In the genomic region with DNA sequence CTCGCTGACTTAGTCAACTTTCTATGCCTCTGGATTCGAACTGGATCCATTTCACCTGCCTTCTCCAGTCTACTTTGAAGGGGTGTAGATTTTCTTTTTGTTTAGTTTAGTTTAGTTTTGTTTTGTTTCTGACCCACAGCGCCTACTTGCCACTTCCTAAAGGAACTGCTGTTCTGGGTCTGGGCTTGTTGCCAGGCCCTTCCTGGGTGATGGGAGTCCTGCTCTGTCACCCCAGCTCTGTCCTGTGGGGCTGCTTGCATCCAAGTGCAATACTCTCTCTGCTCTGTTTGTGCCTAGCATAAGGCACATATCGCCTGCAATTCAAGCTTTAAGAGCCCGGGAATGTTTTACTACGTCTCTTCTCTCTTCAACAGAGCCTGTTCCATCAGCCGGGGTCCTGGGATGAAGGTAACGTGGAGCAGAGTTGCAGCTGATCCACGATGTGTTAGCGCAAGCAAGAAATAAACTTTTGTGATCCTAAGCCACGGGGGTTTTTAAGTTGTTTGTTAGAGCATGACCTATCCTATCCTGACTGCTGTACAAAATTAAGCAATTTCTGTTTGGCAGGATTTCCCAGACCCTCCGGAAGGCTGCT, we compare ENCODE assay signal across 1 cellular context.
TF ChIP-seq lines count a peak whose summit lies in the region.

No MANE protein-coding gene starts in this region.

TF ChIP-seq in GM23338, 12 proteins besides CTCF, POLR2A, EP300 and RAD21 (continued from another document):
- TF ChIP-seq, protein P1, sequence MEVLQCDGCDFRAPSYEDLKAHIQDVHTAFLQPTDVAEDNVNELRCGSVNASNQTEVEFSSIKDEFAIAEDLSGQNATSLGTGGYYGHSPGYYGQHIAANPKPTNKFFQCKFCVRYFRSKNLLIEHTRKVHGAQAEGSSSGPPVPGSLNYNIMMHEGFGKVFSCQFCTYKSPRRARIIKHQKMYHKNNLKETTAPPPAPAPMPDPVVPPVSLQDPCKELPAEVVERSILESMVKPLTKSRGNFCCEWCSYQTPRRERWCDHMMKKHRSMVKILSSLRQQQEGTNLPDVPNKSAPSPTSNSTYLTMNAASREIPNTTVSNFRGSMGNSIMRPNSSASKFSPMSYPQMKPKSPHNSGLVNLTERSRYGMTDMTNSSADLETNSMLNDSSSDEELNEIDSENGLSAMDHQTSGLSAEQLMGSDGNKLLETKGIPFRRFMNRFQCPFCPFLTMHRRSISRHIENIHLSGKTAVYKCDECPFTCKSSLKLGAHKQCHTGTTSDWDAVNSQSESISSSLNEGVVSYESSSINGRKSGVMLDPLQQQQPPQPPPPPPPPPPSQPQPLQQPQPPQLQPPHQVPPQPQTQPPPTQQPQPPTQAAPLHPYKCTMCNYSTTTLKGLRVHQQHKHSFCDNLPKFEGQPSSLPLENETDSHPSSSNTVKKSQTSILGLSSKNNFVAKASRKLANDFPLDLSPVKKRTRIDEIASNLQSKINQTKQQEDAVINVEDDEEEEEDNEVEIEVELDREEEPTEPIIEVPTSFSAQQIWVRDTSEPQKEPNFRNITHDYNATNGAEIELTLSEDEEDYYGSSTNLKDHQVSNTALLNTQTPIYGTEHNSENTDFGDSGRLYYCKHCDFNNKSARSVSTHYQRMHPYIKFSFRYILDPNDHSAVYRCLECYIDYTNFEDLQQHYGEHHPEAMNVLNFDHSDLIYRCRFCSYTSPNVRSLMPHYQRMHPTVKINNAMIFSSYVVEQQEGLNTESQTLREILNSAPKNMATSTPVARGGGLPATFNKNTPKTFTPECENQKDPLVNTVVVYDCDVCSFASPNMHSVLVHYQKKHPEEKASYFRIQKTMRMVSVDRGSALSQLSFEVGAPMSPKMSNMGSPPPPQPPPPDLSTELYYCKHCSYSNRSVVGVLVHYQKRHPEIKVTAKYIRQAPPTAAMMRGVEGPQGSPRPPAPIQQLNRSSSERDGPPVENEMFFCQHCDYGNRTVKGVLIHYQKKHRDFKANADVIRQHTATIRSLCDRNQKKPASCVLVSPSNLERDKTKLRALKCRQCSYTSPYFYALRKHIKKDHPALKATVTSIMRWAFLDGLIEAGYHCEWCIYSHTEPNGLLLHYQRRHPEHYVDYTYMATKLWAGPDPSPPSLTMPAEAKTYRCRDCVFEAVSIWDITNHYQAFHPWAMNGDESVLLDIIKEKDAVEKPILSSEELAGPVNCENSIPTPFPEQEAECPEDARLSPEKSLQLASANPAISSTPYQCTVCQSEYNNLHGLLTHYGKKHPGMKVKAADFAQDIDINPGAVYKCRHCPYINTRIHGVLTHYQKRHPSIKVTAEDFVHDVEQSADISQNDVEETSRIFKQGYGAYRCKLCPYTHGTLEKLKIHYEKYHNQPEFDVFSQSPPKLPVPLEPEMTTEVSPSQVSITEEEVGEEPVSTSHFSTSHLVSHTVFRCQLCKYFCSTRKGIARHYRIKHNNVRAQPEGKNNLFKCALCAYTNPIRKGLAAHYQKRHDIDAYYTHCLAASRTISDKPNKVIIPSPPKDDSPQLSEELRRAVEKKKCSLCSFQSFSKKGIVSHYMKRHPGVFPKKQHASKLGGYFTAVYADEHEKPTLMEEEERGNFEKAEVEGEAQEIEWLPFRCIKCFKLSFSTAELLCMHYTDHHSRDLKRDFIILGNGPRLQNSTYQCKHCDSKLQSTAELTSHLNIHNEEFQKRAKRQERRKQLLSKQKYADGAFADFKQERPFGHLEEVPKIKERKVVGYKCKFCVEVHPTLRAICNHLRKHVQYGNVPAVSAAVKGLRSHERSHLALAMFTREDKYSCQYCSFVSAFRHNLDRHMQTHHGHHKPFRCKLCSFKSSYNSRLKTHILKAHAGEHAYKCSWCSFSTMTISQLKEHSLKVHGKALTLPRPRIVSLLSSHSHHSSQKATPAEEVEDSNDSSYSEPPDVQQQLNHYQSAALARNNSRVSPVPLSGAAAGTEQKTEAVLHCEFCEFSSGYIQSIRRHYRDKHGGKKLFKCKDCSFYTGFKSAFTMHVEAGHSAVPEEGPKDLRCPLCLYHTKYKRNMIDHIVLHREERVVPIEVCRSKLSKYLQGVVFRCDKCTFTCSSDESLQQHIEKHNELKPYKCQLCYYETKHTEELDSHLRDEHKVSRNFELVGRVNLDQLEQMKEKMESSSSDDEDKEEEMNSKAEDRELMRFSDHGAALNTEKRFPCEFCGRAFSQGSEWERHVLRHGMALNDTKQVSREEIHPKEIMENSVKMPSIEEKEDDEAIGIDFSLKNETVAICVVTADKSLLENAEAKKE (CRISPR knock-in tag; IDR thresholded peaks at IDR 0.05) = no peak
- TF ChIP-seq, protein P2, sequence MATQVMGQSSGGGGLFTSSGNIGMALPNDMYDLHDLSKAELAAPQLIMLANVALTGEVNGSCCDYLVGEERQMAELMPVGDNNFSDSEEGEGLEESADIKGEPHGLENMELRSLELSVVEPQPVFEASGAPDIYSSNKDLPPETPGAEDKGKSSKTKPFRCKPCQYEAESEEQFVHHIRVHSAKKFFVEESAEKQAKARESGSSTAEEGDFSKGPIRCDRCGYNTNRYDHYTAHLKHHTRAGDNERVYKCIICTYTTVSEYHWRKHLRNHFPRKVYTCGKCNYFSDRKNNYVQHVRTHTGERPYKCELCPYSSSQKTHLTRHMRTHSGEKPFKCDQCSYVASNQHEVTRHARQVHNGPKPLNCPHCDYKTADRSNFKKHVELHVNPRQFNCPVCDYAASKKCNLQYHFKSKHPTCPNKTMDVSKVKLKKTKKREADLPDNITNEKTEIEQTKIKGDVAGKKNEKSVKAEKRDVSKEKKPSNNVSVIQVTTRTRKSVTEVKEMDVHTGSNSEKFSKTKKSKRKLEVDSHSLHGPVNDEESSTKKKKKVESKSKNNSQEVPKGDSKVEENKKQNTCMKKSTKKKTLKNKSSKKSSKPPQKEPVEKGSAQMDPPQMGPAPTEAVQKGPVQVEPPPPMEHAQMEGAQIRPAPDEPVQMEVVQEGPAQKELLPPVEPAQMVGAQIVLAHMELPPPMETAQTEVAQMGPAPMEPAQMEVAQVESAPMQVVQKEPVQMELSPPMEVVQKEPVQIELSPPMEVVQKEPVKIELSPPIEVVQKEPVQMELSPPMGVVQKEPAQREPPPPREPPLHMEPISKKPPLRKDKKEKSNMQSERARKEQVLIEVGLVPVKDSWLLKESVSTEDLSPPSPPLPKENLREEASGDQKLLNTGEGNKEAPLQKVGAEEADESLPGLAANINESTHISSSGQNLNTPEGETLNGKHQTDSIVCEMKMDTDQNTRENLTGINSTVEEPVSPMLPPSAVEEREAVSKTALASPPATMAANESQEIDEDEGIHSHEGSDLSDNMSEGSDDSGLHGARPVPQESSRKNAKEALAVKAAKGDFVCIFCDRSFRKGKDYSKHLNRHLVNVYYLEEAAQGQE (IDR thresholded peaks at IDR 0.05; ENCODE audit: unreplicated experiment) = no peak
- TF ChIP-seq POLR2AphosphoS5 (IDR thresholded peaks at IDR 0.05; ENCODE audit: low read depth) = no peak
- no peak for TF ChIP-seq EZH2 (IDR thresholded peaks at IDR 0.05; ENCODE audit: low read depth, unreplicated experiment)
- no peak for TF ChIP-seq CREB1 (CRISPR knock-in tag; IDR thresholded peaks at IDR 0.05; ENCODE audit: low read depth)
- TF ChIP-seq, protein P3, sequence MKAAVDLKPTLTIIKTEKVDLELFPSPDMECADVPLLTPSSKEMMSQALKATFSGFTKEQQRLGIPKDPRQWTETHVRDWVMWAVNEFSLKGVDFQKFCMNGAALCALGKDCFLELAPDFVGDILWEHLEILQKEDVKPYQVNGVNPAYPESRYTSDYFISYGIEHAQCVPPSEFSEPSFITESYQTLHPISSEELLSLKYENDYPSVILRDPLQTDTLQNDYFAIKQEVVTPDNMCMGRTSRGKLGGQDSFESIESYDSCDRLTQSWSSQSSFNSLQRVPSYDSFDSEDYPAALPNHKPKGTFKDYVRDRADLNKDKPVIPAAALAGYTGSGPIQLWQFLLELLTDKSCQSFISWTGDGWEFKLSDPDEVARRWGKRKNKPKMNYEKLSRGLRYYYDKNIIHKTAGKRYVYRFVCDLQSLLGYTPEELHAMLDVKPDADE (IDR thresholded peaks at IDR 0.05) = no peak
- no peak for TF ChIP-seq EZH2phosphoT487 (IDR thresholded peaks at IDR 0.05; ENCODE audit: unreplicated experiment)
- no peak for TF ChIP-seq ZNF331 (CRISPR knock-in tag; IDR thresholded peaks at IDR 0.05; ENCODE audit: low read depth)
